Comparison of ENCODE assay signal across 9 cellular contexts in the genomic region with DNA sequence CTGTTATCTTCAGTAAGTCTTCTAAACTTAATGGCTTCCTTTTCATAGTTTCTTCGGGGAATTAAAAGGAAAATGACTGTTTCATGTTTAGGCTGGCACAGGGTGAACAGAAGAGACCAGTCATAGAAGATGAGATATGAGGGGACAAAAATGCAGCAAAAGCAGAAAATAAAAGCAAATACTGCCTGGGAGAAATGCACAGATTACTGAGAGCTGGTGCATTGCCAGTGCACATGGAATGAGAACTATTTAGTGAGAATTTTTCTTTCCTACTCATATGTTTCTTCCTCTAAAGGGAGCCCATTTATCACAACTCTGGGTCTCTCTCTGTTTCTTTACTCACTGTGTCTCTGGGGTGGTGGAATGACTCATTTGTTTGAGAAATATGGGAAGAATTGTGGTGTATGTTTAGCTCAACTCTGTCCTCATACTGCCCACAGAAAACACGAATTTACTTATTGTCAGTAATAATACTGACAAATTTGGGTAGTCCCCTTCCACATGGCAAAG. TPM values are rescaled to one million over a fixed set of nuclear protein-coding genes. Genes with fewer than 3 reads are reported as not detected.
A peak's percentile ranks its signal among the peaks of the same experiment; 100 is the strongest.
DNase-seq lines count a peak whose midpoint lies in the region; ATAC-seq and TF ChIP-seq lines count a peak whose summit lies in the region.
"Had no signal": no experiment of that assay in that cellular context is flagged by ENCODE, and none has a peak within 500 bp of the region (broad histone marks: within the 10 kb centered on the region; RNA-seq: fewer than 3 reads in every experiment).

No MANE protein-coding gene starts in this region.

- DNase-seq in choroid plexus epithelial cell (ENCODE audit: low read depth) (peak; percentile 97), renal cortical epithelial cell (ENCODE audit: low read depth) (peak; percentile 96), DMS53 (lab: John Stamatoyannopoulos, UW) (no peak), SK-N-DZ (ENCODE audit: low spot score) (no peak)
- no peak for DNase-seq in activated CD4-positive, alpha-beta T cell treated with anti-CD3 and anti-CD28 coated beads, Interleukin-2, amount 50 U/mL, for 48 hours
- DNase-seq: activated CD4-positive, alpha-beta T cell treated with anti-CD3 and anti-CD28 coated beads, Interleukin-2, amount 50 U/mL, for 4 hours had no signal

- H3K4me3 ChIP-seq in choroid plexus epithelial cell (ENCODE audit: low read depth, low read length), result peak overlapping the region; percentile 8

- ATAC-seq in GM18499 (IDR thresholded peaks at IDR 0.05; ENCODE audit: insufficient read depth, unreplicated experiment) (peak; percentile 73), HG03442 (IDR thresholded peaks at IDR 0.05; ENCODE audit: unreplicated experiment) (peak; percentile 91), HG02852 (IDR thresholded peaks at IDR 0.05; ENCODE audit: unreplicated experiment) (no peak)

- TF ChIP-seq CTCF in choroid plexus epithelial cell (conservative IDR thresholded peaks at IDR 0.05; ENCODE audit: low read depth, low read length), result no peak

RNA-seq across cellular contexts. Expression of gene ANKRD55, which starts 25.9 kb away (rescaled TPM):
- not detected in 2 replicates for total RNA-seq in renal cortical epithelial cell
- polyA plus RNA-seq in SK-N-DZ (2014; cell fraction: cytosol; rRNA removed), result not detected in 2 replicates
- not detected in 2 replicates for polyA plus RNA-seq in SK-N-DZ (2014; cell fraction: nucleus; rRNA removed)

Comparison
In these comparisons a context has a peak if more than half of its experiments do, and no peak if none do; other contexts are left out.
1. DNase-seq: peak in choroid plexus epithelial cell (single experiment) and renal cortical epithelial cell (single experiment); none in DMS53 (single experiment), SK-N-DZ (single experiment) and activated CD4-positive, alpha-beta T cell treated with anti-CD3 and anti-CD28 coated beads, Interleukin-2, amount 50 U/mL, for 48 hours (0 of 2).